12 cellular contexts compared by ENCODE assay signal in genomic region chr17:50110591-50111349, GRCh38. TPM values are rescaled to one million over a fixed set of nuclear protein-coding genes. Genes with fewer than 3 reads are reported as not detected.
DNase-seq lines count a peak whose midpoint lies in the region; ATAC-seq and TF ChIP-seq lines count a peak whose summit lies in the region.
"Had no signal": no experiment of that assay in that cellular context is flagged by ENCODE, and none has a peak within 500 bp of the region (broad histone marks: within the 10 kb centered on the region; RNA-seq: fewer than 3 reads in every experiment).

No MANE protein-coding gene starts in this region.

- H3K27ac ChIP-seq in HUES48 (ENCODE audit: low read depth, low read length) (peak overlapping the region; percentile 73), dorsolateral prefrontal cortex (peak overlapping the region in 53 of 59 donors; percentile 36 to 93 (median 79)), liver (ENCODE audit: low read depth in 1 of 2, low read length in 2 of 2) (peak overlapping the region; percentile 74)
- no peak overlapping the region for H3K27ac ChIP-seq in effector memory CD4-positive, alpha-beta T cell (ENCODE audit: insufficient read depth, low read length, poor library complexity, severe bottlenecking)

- H3K4me1 Mint-ChIP-seq in stimulated activated memory B cell treated with anti-CD40 and anti-IgM and Interleukin-4, amounts not matched to agents 10 μg/mL and 1 μg/mL and 100 μg/mL, for 72 hours = peaks cover 9% of the 10 kb centered on the region

- H3K9ac ChIP-seq in HUES48 (ENCODE audit: low read depth, low read length) = no peak overlapping the region
- H3K9ac ChIP-seq in liver (ENCODE audit: low read depth in 1 of 2, low read length in 2 of 2) = peak overlapping the region in 1 of 2 donors; percentile 8

- H3K36me3 ChIP-seq in HUES48 (ENCODE audit: control insufficient read depth, insufficient read depth, low read length) = no peaks in the 10 kb centered on the region
- peaks cover 12 to 34% (median 22%) of the 10 kb centered on the region in 4 donors for H3K36me3 ChIP-seq in liver (ENCODE audit: control insufficient read depth in 4 of 4, insufficient read depth in 3 of 4, low read depth in 1 of 4, low read length in 3 of 4)
- no peaks in the 10 kb centered on the region; the same call in 1 of the 2 replicates for H3K36me3 ChIP-seq in BE2C
- H3K36me3 ChIP-seq in effector memory CD4-positive, alpha-beta T cell (ENCODE audit: control insufficient read depth, insufficient read depth, low read length) = peaks cover 30% of the 10 kb centered on the region

- intact Hi-C loops in dorsolateral prefrontal cortex (cut with DNase I) = no loop called here

- H3K27ac Mint-ChIP-seq in stimulated activated memory B cell treated with anti-CD40 and anti-IgM and Interleukin-4, amounts not matched to agents 10 μg/mL and 1 μg/mL and 100 μg/mL, for 72 hours = no peak overlapping the region

- peaks cover 25% of the 10 kb centered on the region for H3K36me3 Mint-ChIP-seq in stimulated activated memory B cell treated with anti-CD40 and anti-IgM and Interleukin-4, amounts not matched to agents 10 μg/mL and 1 μg/mL and 100 μg/mL, for 72 hours

- H3K9me3 ChIP-seq in HUES48 (ENCODE audit: control insufficient read depth, insufficient read depth, low read length) (no peaks in the 10 kb centered on the region), liver (ENCODE audit: control insufficient read depth in 4 of 4, low read length in 3 of 4) (no peaks in the 10 kb centered on the region), BE2C (no peaks in the 10 kb centered on the region)
- H3K9me3 ChIP-seq in effector memory CD4-positive, alpha-beta T cell (ENCODE audit: control insufficient read depth, low read length) = no peaks in the 10 kb centered on the region

- H3K27me3 Mint-ChIP-seq in stimulated activated memory B cell treated with anti-CD40 and anti-IgM and Interleukin-4, amounts not matched to agents 10 μg/mL and 1 μg/mL and 100 μg/mL, for 72 hours = peaks cover 30% of the 10 kb centered on the region

- H3K27me3 ChIP-seq in HUES48 (ENCODE audit: control insufficient read depth, insufficient read depth, low read length) (no peaks in the 10 kb centered on the region), dorsolateral prefrontal cortex (no peaks in the 10 kb centered on the region), liver (ENCODE audit: control insufficient read depth in 4 of 4, insufficient read depth in 4 of 4, low read length in 3 of 4) (no peaks in the 10 kb centered on the region), BE2C (no peaks in the 10 kb centered on the region)
- H3K27me3 ChIP-seq in effector memory CD4-positive, alpha-beta T cell (replicated peaks; ENCODE audit: control insufficient read depth, insufficient read depth, low read length, poor library complexity, severe bottlenecking) = no peaks in the 10 kb centered on the region

- no peak overlapping the region for H3K4me3 Mint-ChIP-seq in stimulated activated memory B cell treated with anti-CD40 and anti-IgM and Interleukin-4, amounts not matched to agents 10 μg/mL and 1 μg/mL and 100 μg/mL, for 72 hours

- H3K4me1 ChIP-seq in HUES48 (ENCODE audit: control insufficient read depth, insufficient read depth, low read length) (peaks cover 9% of the 10 kb centered on the region), liver (ENCODE audit: control insufficient read depth in 4 of 4, insufficient read depth in 4 of 4, low read length in 3 of 4) (peaks cover 0 to 12% (median 9%) of the 10 kb centered on the region in 4 donors), BE2C (peaks cover 8% of the 10 kb centered on the region)
- no peaks in the 10 kb centered on the region for H3K4me1 ChIP-seq in effector memory CD4-positive, alpha-beta T cell (ENCODE audit: control insufficient read depth, insufficient read depth, low read length, poor library complexity, severe bottlenecking)

- peak in 3 of 10 donors; percentile 47 to 64 (median 58) for DNase-seq in dorsolateral prefrontal cortex
- no peak for DNase-seq in BE2C
- DNase-seq in HT-29 (ENCODE audit: low spot score) = no peak
- DNase-seq in effector memory CD4-positive, alpha-beta T cell = no peak
- DNase-seq: DND-41, midbrain, NCI-H1436, RPMI8226 had no signal

- peak; percentile 17 for ATAC-seq in stimulated activated memory B cell treated with anti-CD40 and anti-IgM and Interleukin-4, amounts not matched to agents 10 μg/mL and 1 μg/mL and 100 μg/mL, for 72 hours
- no peak for ATAC-seq in GM18861 (IDR thresholded peaks at IDR 0.05; ENCODE audit: unreplicated experiment)

- no peaks in the 10 kb centered on the region for H3K9me3 Mint-ChIP-seq in stimulated activated memory B cell treated with anti-CD40 and anti-IgM and Interleukin-4, amounts not matched to agents 10 μg/mL and 1 μg/mL and 100 μg/mL, for 72 hours

- TF ChIP-seq CTCF in dorsolateral prefrontal cortex (IDR thresholded peaks at IDR 0.05 in 54 of 56, conservative IDR thresholded peaks at IDR 0.05 in 2 of 56; ENCODE audit: low read depth in 1 of 56, partially characterized antibody in 56 of 56) (no peak), liver (IDR thresholded peaks at IDR 0.05; ENCODE audit: low read depth, low read length, missing input control) (no peak), BE2C (IDR thresholded peaks at IDR 0.05; ENCODE audit: low read depth, low read length) (no peak)

- 87% methylated on average over 19 of the region's 19 CpGs for WGBS in liver

- H3K4me3 ChIP-seq in HUES48 (ENCODE audit: low read depth, low read length) (no peak overlapping the region), dorsolateral prefrontal cortex (no peak overlapping the region), liver (ENCODE audit: low read depth in 1 of 3, low read length in 3 of 3) (no peak overlapping the region), BE2C (ENCODE audit: low read depth, low read length) (no peak overlapping the region)
- no peak overlapping the region for H3K4me3 ChIP-seq in effector memory CD4-positive, alpha-beta T cell (ENCODE audit: insufficient read depth, low read depth, low read length, poor library complexity, severe bottlenecking)

- no peak for TF ChIP-seq RAD21 in liver (IDR thresholded peaks at IDR 0.05)

TF ChIP-seq in liver, 16 proteins besides CTCF, POLR2A, EP300 and RAD21 (continues in another document):
- no peak for TF ChIP-seq HNF4A (conservative IDR thresholded peaks at IDR 0.05)
- no peak for TF ChIP-seq NR2F2 (IDR thresholded peaks at IDR 0.05)
- no peak for TF ChIP-seq REST (IDR thresholded peaks at IDR 0.05)
- no peak for TF ChIP-seq TAF1 (conservative IDR thresholded peaks at IDR 0.05)
- no peak for TF ChIP-seq FOXA1 (IDR thresholded peaks at IDR 0.05)
- TF ChIP-seq JUND (IDR thresholded peaks at IDR 0.05) = no peak
- TF ChIP-seq SP1 (IDR thresholded peaks at IDR 0.05) = no peak

RNA-seq across cellular contexts. Expression of gene PDK2, which starts 15.6 kb away (rescaled TPM):
- total RNA-seq in dorsolateral prefrontal cortex (100 to 1,000 TPM in 115 of 120 experiments, 10 to 100 TPM in 5; 87.1 to 176 (median 131) TPM), liver (10 to 100 TPM in 1 of 2 donors, 1 to 10 TPM in 1; 8.6 to 24.5 TPM)
- 10 to 100 TPM; 32.4 to 36.6 TPM for polyA plus RNA-seq in liver
- 38.8 TPM for polyA plus RNA-seq in BE2C (2012; ENCODE audit: insufficient read depth, insufficient read length, low read depth)
- total RNA-seq in HT-29 (2014; rRNA removed; shearing (Covaris generic)) = 31.3 and 31.9 TPM in 2 replicates

RNA-seq across cellular contexts. Expression of gene SAMD14, which starts 19.2 kb away (rescaled TPM):
- total RNA-seq in dorsolateral prefrontal cortex (100 to 1,000 TPM in 2 of 120 experiments, 10 to 100 TPM in 118; 17.9 to 122 (median 58.2) TPM), liver (under 1 TPM; 0.50 to 0.84 TPM)
- polyA plus RNA-seq in liver = under 1 TPM in 1 of 2 donors, not detected in 1; 0.67 TPM
- polyA plus RNA-seq in BE2C (2012; ENCODE audit: insufficient read depth, insufficient read length, low read depth) = 4.1 TPM
- 1.9 and 3.4 TPM in 2 replicates for total RNA-seq in HT-29 (2014; rRNA removed; shearing (Covaris generic))

RNA-seq across cellular contexts. Expression of gene PPP1R9B, which starts 39.7 kb away (rescaled TPM):
- total RNA-seq in dorsolateral prefrontal cortex (100 to 1,000 TPM in 118 of 120 experiments, 10 to 100 TPM in 2; 74.6 to 225 (median 160) TPM), liver (10 to 100 TPM in 1 of 2 donors, 1 to 10 TPM in 1; 7.4 to 26.1 TPM)
- polyA plus RNA-seq in liver = 1 to 10 TPM in 1 of 2 donors, under 1 TPM in 1; 0.90 to 6.7 TPM
- 190 TPM for polyA plus RNA-seq in BE2C (2012; ENCODE audit: insufficient read depth, insufficient read length, low read depth)
- total RNA-seq in HT-29 (2014; rRNA removed; shearing (Covaris generic)) = 38.7 and 54.6 TPM in 2 replicates

RNA-seq across cellular contexts. Expression of gene ITGA3, which starts 54.9 kb away (rescaled TPM):
- 10 to 100 TPM; 12.7 to 53.3 (median 33.2) TPM for total RNA-seq in dorsolateral prefrontal cortex
- total RNA-seq in liver = 1 to 10 TPM in 1 of 2 donors, under 1 TPM in 1; 0.79 to 4.4 TPM
- 1 to 10 TPM; 1.1 to 1.8 TPM for polyA plus RNA-seq in liver
- 3.4 TPM for polyA plus RNA-seq in BE2C (2012; ENCODE audit: insufficient read depth, insufficient read length, low read depth)
- 218 and 237 TPM in 2 replicates for total RNA-seq in HT-29 (2014; rRNA removed; shearing (Covaris generic))

RNA-seq across cellular contexts. Expression of gene SGCA, which starts 55.0 kb away (rescaled TPM):
- total RNA-seq in dorsolateral prefrontal cortex (1 to 10 TPM in 57 of 120 experiments, under 1 TPM in 26, not detected in 37; 0.37 to 7.6 (median 1.3) TPM), liver (1 to 10 TPM in 1 of 2 donors, not detected in 1; 1.3 TPM)
- 1 to 10 TPM in 1 of 2 donors, under 1 TPM in 1; 0.31 to 1.2 TPM for polyA plus RNA-seq in liver
- polyA plus RNA-seq in BE2C (2012; ENCODE audit: insufficient read depth, insufficient read length, low read depth) = 0.65 TPM
- not detected in 2 replicates for total RNA-seq in HT-29 (2014; rRNA removed; shearing (Covaris generic))
